ENCODE assay signal across 11 cellular contexts in genomic region chr5:65825388-65826328, GRCh38.
DNase-seq lines count a peak whose midpoint lies in the region; ATAC-seq lines count a peak whose summit lies in the region.
"Had no signal": no experiment of that assay in that cellular context is flagged by ENCODE, and none has a peak within 500 bp of the region (broad histone marks: within the 10 kb centered on the region; RNA-seq: fewer than 3 reads in every experiment).

No MANE protein-coding gene starts in this region.

- H3K9me3 ChIP-seq in BLaER1, result no peaks in the 10 kb centered on the region
- H3K9me3 ChIP-seq: SJSA1 had no signal

- peak overlapping the region; percentile 64 for H3K4me2 ChIP-seq in BLaER1

- no peaks in the 10 kb centered on the region for H3K27me3 ChIP-seq in BLaER1
- H3K27me3 ChIP-seq: SJSA1 had no signal

- no peak overlapping the region for H3K27ac ChIP-seq in BLaER1
- H3K27ac ChIP-seq: SJSA1 had no signal

- H3K4me3 ChIP-seq in BLaER1, result no peak overlapping the region
- H3K4me3 ChIP-seq: SJSA1 had no signal

- H4K20me1 ChIP-seq in BLaER1, result no peaks in the 10 kb centered on the region

- peaks cover 15% of the 10 kb centered on the region for H3K4me1 ChIP-seq in BLaER1

- no peak overlapping the region for H3K9ac ChIP-seq in BLaER1

- DNase-seq in RPMI8226 (peak; percentile 44), SHP77 treated with DMSO at 0.1 percent for 48 hours (lab: John Stamatoyannopoulos, UW) (no peak), NCI-H146 treated with DMSO at 0.1 percent for 48 hours (lab: John Stamatoyannopoulos, UW; ENCODE audit: unreplicated experiment) (no peak)
- no peak for DNase-seq in activated CD4-positive, alpha-beta T cell treated with anti-CD3 and anti-CD28 coated beads, Interleukin-2, amount 50 U/mL, for 48 hours
- DNase-seq: activated gamma-delta T cell treated with Interleukin-2 at 50 U/mL for 16 hours, left cardiac atrium had no signal

- ATAC-seq in GM19397 (IDR thresholded peaks at IDR 0.05; ENCODE audit: unreplicated experiment) (peak; percentile 53), HG03135 (IDR thresholded peaks at IDR 0.05; ENCODE audit: unreplicated experiment) (peak; percentile 73), GM19035 (IDR thresholded peaks at IDR 0.05; ENCODE audit: unreplicated experiment) (no peak)
- ATAC-seq: left cardiac atrium had no signal

- peaks cover 9% of the 10 kb centered on the region; the same call in 1 of the 2 replicates for H3K36me3 ChIP-seq in BLaER1
- H3K36me3 ChIP-seq: SJSA1 had no signal
